In the genomic region with DNA sequence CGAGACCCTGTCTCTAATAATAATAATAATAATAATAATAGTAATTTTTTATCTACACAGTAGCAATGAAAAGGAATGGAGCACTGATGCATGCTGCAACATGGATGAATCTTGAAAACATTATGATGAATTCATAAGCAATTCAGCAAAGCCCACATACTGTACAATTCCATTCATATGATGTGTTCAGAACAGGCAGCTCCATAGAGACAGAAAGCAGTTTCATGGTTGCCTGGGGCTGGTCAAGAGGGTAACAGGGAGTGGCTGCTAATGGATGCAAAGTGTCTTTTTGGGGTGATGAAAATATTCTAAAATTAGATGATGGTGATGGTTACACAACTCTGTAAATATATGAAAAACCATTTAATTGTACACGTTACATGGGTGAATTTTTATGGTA, we compare ENCODE assay signal across 21 cellular contexts. TPM values are rescaled to one million over a fixed set of nuclear protein-coding genes. Genes with fewer than 3 reads are reported as not detected.
"Had no signal": no experiment of that assay in that cellular context is flagged by ENCODE, and none has a peak within 500 bp of the region (broad histone marks: within the 10 kb centered on the region; RNA-seq: fewer than 3 reads in every experiment).

No MANE protein-coding gene starts in this region.

- H3K4me3 Mint-ChIP-seq: activated CD8-positive, alpha-beta memory T cell treated with anti-CD3 and anti-CD28 coated beads, Interleukin-2, amount 10 ng/mL, durations not matched to agents 7 days and 5 days; activated naive CD4-positive, alpha-beta T cell treated with anti-CD3 and anti-CD28 coated beads for 36 hours; natural killer cell treated with Interleukin-12 subunit alpha and Interleukin-12 subunit beta and Interleukin-15 and Interleukin-18, amount 100 ng/mL, for 72 hours had no signal

- H3K27me3 ChIP-seq: colonic mucosa, right atrium auricular region, transverse colon had no signal

- H3K9me3 Mint-ChIP-seq: activated naive CD4-positive, alpha-beta T cell treated with anti-CD3 and anti-CD28 coated beads for 36 hours; activated T-helper 2 cell treated with anti-CD3 and anti-CD28 coated beads, Interferon-gamma antibody, Interleukin-2, Interleukin-4, amounts not matched to agents 10 μg/mL and 5 μg/mL and 100 μg/mL, durations not matched to agents 14 hours and 24 hours and 36 hours; natural killer cell treated with Interleukin-12 subunit alpha and Interleukin-12 subunit beta and Interleukin-15 and Interleukin-18, amount 100 ng/mL, for 72 hours had no signal

- DNase-seq: activated CD4-positive, alpha-beta T cell treated with anti-CD3 and anti-CD28 coated beads for 1 hour; activated CD4-positive, alpha-beta T cell treated with anti-CD3 and anti-CD28 coated beads, Interleukin-2, amount 50 U/mL, for 48 hours; activated CD8-positive, alpha-beta memory T cell treated with anti-CD3 and anti-CD28 coated beads, Interleukin-2, amount 10 ng/mL, durations not matched to agents 7 days and 5 days; activated naive CD4-positive, alpha-beta T cell treated with anti-CD3 and anti-CD28 coated beads for 36 hours; activated T-cell treated with anti-CD3 and anti-CD28 coated beads, Interleukin-2, amount 50 U/mL, for 1 hour; caudate nucleus; colonic mucosa; kidney glomerular epithelial cell; left ventricle myocardium superior; mesenchymal stem cell; stimulated activated CD4-positive, alpha-beta T cell treated with anti-CD3 and anti-CD28 coated beads, Interleukin-4, amount 100 ng/mL, for 24 hours; stimulated activated naive CD4-positive, alpha-beta T cell; substantia nigra; transverse colon had no signal

- H3K4me1 ChIP-seq: colonic mucosa, right atrium auricular region had no signal

- H3K27me3 Mint-ChIP-seq: activated CD8-positive, alpha-beta memory T cell treated with anti-CD3 and anti-CD28 coated beads, Interleukin-2, amount 10 ng/mL, durations not matched to agents 7 days and 5 days; natural killer cell treated with Interleukin-12 subunit alpha and Interleukin-12 subunit beta and Interleukin-15 and Interleukin-18, amount 100 ng/mL, for 72 hours; progenitor cell of endocrine pancreas had no signal

- H3K4me3 ChIP-seq: colonic mucosa, right atrium auricular region, skin epidermis, transverse colon had no signal

- H3K9me3 ChIP-seq: colonic mucosa, right atrium auricular region, transverse colon had no signal

- H3K27ac Mint-ChIP-seq: activated CD8-positive, alpha-beta memory T cell treated with anti-CD3 and anti-CD28 coated beads, Interleukin-2, amount 10 ng/mL, durations not matched to agents 7 days and 5 days; activated naive CD4-positive, alpha-beta T cell treated with anti-CD3 and anti-CD28 coated beads for 36 hours; activated T-helper 2 cell treated with anti-CD3 and anti-CD28 coated beads, Interferon-gamma antibody, Interleukin-2, Interleukin-4, amounts not matched to agents 10 μg/mL and 5 μg/mL and 100 μg/mL, durations not matched to agents 14 hours and 24 hours and 36 hours; natural killer cell treated with Interleukin-12 subunit alpha and Interleukin-12 subunit beta and Interleukin-15 and Interleukin-18, amount 100 ng/mL, for 72 hours; progenitor cell of endocrine pancreas had no signal

- H3K36me3 Mint-ChIP-seq: activated CD8-positive, alpha-beta memory T cell treated with anti-CD3 and anti-CD28 coated beads, Interleukin-2, amount 10 ng/mL, durations not matched to agents 7 days and 5 days; natural killer cell treated with Interleukin-12 subunit alpha and Interleukin-12 subunit beta and Interleukin-15 and Interleukin-18, amount 100 ng/mL, for 72 hours had no signal

- H3K27ac ChIP-seq: colonic mucosa, right atrium auricular region, transverse colon, VCaP had no signal

- H3K36me3 ChIP-seq: colonic mucosa, right atrium auricular region, transverse colon had no signal

RNA-seq across cellular contexts. Expression of a gene that starts 43.6 kb away (rescaled TPM):
- total RNA-seq: activated CD8-positive, alpha-beta memory T cell treated with anti-CD3 and anti-CD28 coated beads, Interleukin-2, amount 10 ng/mL, durations not matched to agents 7 days and 5 days; activated naive CD4-positive, alpha-beta T cell treated with anti-CD3 and anti-CD28 coated beads for 36 hours; activated T-helper 2 cell treated with anti-CD3 and anti-CD28 coated beads, Interferon-gamma antibody, Interleukin-2, Interleukin-4, amounts not matched to agents 10 μg/mL and 5 μg/mL and 100 μg/mL, durations not matched to agents 14 hours and 24 hours and 36 hours; T-helper 1 cell treated with Interleukin-12 subunit alpha and Interleukin-12 subunit beta and Interleukin-4 antibody, amounts not matched to agents 30 ng/mL and 1 ng/mL, for 36 hours had no signal
